1 cellular context compared by ENCODE assay signal in the genomic region with DNA sequence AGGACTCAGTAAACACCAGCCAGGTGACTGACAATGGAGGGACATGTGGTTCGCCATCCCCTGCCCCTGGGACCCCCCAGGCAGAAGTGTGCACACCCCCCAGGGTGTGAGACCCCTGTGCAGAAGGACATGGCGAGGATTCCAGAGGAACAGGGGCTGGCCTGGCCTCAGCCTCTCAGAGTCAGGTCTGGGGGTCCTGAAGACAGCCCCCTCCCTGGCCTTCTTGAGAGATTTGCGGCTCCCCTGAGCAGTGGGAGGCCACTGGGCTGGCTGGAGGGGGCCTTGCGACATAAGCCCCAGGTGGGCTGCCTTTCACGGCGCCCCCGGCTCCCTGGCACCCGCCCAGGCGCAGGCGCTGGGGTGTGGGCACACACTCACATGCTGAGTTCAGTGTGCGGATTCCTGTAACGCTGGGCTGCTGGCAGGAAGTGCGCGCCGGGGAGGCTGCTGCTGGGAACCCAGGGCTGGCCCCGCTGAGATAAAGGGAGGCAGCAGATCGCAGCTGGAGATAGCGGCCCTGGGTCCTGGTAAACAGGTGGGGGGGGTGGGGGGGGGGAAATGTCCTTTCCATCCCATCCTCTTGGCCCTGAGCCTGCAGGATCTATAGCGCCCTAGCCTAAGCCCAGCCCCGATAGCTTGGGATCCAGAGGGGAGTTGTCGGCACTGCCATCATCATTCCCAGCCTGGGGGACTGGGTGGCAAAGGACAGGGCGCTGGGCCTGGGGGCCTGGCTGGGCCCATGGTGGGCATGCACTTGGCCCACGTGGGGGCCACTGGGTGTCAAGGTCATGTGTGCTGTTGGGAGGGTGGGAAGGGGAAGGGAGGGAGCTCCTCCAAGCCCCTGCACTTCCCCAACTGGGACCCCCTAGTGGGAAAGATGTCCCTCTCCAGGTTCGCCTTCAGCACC.
TF ChIP-seq lines count a peak whose summit lies in the region.

No MANE protein-coding gene starts in this region.

TF ChIP-seq in endothelial cell of umbilical vein, 7 proteins besides CTCF, POLR2A, EP300 and RAD21:
- TF ChIP-seq POLR2AphosphoS5 (IDR thresholded peaks at IDR 0.05; ENCODE audit: insufficient read depth, low read depth, low read length) (no peak), FOS (IDR thresholded peaks at IDR 0.05; ENCODE audit: borderline replicate concordance, insufficient read depth, low read length) (no peak), EZH2 (IDR thresholded peaks at IDR 0.05; ENCODE audit: borderline replicate concordance, low read depth, low read length, severe bottlenecking) (no peak), JUN (IDR thresholded peaks at IDR 0.05; ENCODE audit: borderline replicate concordance, insufficient read depth, insufficient read length, low read depth) (no peak), MYC (IDR thresholded peaks at IDR 0.05; ENCODE audit: low read depth, low read length) (no peak), GATA2 (IDR thresholded peaks at IDR 0.05; ENCODE audit: insufficient read depth, insufficient read length, low read depth, low read length) (no peak)
- TF ChIP-seq, protein P1, sequence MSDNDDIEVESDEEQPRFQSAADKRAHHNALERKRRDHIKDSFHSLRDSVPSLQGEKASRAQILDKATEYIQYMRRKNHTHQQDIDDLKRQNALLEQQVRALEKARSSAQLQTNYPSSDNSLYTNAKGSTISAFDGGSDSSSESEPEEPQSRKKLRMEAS (IDR thresholded peaks at IDR 0.05; ENCODE audit: insufficient read depth, insufficient read length), result no peak
